Comparison of ENCODE assay signal across 13 cellular contexts in genomic region chr7:33388332-33388731, GRCh38.
DNase-seq lines count a peak whose midpoint lies in the region; ATAC-seq, FAIRE-seq and TF ChIP-seq lines count a peak whose summit lies in the region.
"Had no signal": no experiment of that assay in that cellular context is flagged by ENCODE, and none has a peak within 500 bp of the region (broad histone marks: within the 10 kb centered on the region; RNA-seq: fewer than 3 reads in every experiment).

No MANE protein-coding gene starts in this region.

- DNase-seq in H54 (ENCODE audit: insufficient read length, low spot score): no peak
- DNase-seq in choroid plexus epithelial cell (ENCODE audit: low read depth): peak; percentile 7
- peak; percentile 34 for DNase-seq in myocyte (ENCODE audit: low read depth)
- no peak for DNase-seq in left lobe of liver (ENCODE audit: low spot score)
- no peak for DNase-seq in AG08395 (ENCODE audit: low spot score)
- DNase-seq: AML-193; CD4-positive, CD25-positive, alpha-beta regulatory T cell; DMS53; GF-D8 had no signal

- no peak for TF ChIP-seq POLR2A in H54 (IDR thresholded peaks at IDR 0.05; ENCODE audit: low read depth, low read length)

- TF ChIP-seq CTCF in choroid plexus epithelial cell (conservative IDR thresholded peaks at IDR 0.05; ENCODE audit: low read depth, low read length): no peak

- peak; percentile 11 for FAIRE-seq in H54 (lab: Jason Lieb, UNC)

- no peak for ATAC-seq in left lobe of liver
- ATAC-seq in HG02870 (IDR thresholded peaks at IDR 0.05; ENCODE audit: unreplicated experiment): no peak
- ATAC-seq: A549, HCT116 had no signal

- H3K4me3 ChIP-seq in choroid plexus epithelial cell (ENCODE audit: low read depth, low read length): no peak overlapping the region
- H3K4me3 ChIP-seq: A549; BLaER1 treated with 17β-estradiol and CSF1 and Interleukin-3, amounts not matched to agents 10 nM and 100 nM had no signal

Comparison
In these comparisons a context has a peak if more than half of its experiments do, and no peak if none do; other contexts are left out.
1. DNase-seq: peak in choroid plexus epithelial cell (single experiment) and myocyte (single experiment); none in H54 (single experiment), left lobe of liver (single experiment) and AG08395 (single experiment).